31 cellular contexts compared by ENCODE assay signal in genomic region chr21:39588884-39589283, GRCh38. TPM values are rescaled to one million over a fixed set of nuclear protein-coding genes. Genes with fewer than 3 reads are reported as not detected.
"Had no signal": no experiment of that assay in that cellular context is flagged by ENCODE, and none has a peak within 500 bp of the region (broad histone marks: within the 10 kb centered on the region; RNA-seq: fewer than 3 reads in every experiment).

No MANE protein-coding gene starts in this region.

- H3K79me2 ChIP-seq: parathyroid adenoma had no signal

- H3K9ac ChIP-seq: neural progenitor cell, parathyroid adenoma had no signal

- DNase-seq: natural killer cell; occipital lobe; ovary; posterior cingulate gyrus; psoas muscle; right cardiac atrium; spleen; stimulated activated CD4-positive, alpha-beta T cell treated with anti-CD3 and anti-CD28 coated beads, Interleukin-12 subunit alpha, Interleukin-12 subunit beta, amount 100 ng/mL, for 4 hours; stimulated activated CD4-positive, alpha-beta T cell treated with anti-CD3 and anti-CD28 coated beads, Interleukin-1b, Interleukin-23, amount 100 ng/mL, for 48 hours; stimulated activated CD4-positive, alpha-beta T cell treated with anti-CD3 and anti-CD28 coated beads, Interleukin-4, amount 100 ng/mL, for 1 hour; stimulated activated CD4-positive, alpha-beta T cell treated with anti-CD3 and anti-CD28 coated beads, Interleukin-4, amount 100 ng/mL, for 4 hours; stimulated activated CD8-positive, alpha-beta memory T cell treated with anti-CD3 and anti-CD28 coated beads, Interleukin-4, amount 100 ng/mL, for 48 hours; stimulated activated naive CD4-positive, alpha-beta T cell; stimulated activated naive CD8-positive, alpha-beta T cell treated with anti-CD3 and anti-CD28 coated beads, Interleukin-15, amount 100 ng/mL, for 72 hours; stimulated activated naive CD8-positive, alpha-beta T cell treated with anti-CD3 and anti-CD28 coated beads, Interleukin-15, Interleukin-2, amounts not matched to agents 100 U/mL and 50 U/mL, for 24 hours; substantia nigra; testis; tibial artery; transverse colon; upper lobe of right lung; uterus had no signal

- H3K4me1 Mint-ChIP-seq: natural killer cell; neural progenitor cell; stimulated activated memory B cell treated with anti-CD40 and anti-IgM and Interleukin-4, amounts not matched to agents 10 μg/mL and 1 μg/mL and 100 μg/mL, for 72 hours; stimulated activated naive CD8-positive, alpha-beta T cell treated with anti-CD3 and anti-CD28 coated beads, Interleukin-15, amount 100 ng/mL, for 72 hours had no signal

- H3K27ac ChIP-seq: neural progenitor cell, ovary, parathyroid adenoma, psoas muscle, skin epidermis, spleen, suprapubic skin, testis, tibial artery, transverse colon, upper lobe of right lung, uterus had no signal

- H2AFZ ChIP-seq: neural progenitor cell, parathyroid adenoma had no signal

- H3K9me3 ChIP-seq: ovary, psoas muscle, suprapubic skin, tibial artery, upper lobe of right lung, uterus had no signal

- H3K27ac Mint-ChIP-seq: natural killer cell; nephron; neural progenitor cell; progenitor cell of endocrine pancreas; stimulated activated memory B cell treated with anti-CD40 and anti-IgM and Interleukin-4, amounts not matched to agents 10 μg/mL and 1 μg/mL and 100 μg/mL, for 72 hours; stimulated activated naive CD8-positive, alpha-beta T cell treated with anti-CD3 and anti-CD28 coated beads, Interleukin-15, amount 100 ng/mL, for 72 hours; type B pancreatic cell had no signal

- H3K4me1 ChIP-seq: neural progenitor cell, parathyroid adenoma, psoas muscle, spleen, suprapubic skin, testis, tibial artery, transverse colon, upper lobe of right lung, uterus had no signal

- H3K4me2 ChIP-seq: neural progenitor cell, smooth muscle cell had no signal

- H3K9me3 Mint-ChIP-seq: stimulated activated naive CD8-positive, alpha-beta T cell treated with anti-CD3 and anti-CD28 coated beads, Interleukin-15, amount 100 ng/mL, for 72 hours had no signal

- H3K27me3 Mint-ChIP-seq: progenitor cell of endocrine pancreas; stimulated activated memory B cell treated with anti-CD40 and anti-IgM and Interleukin-4, amounts not matched to agents 10 μg/mL and 1 μg/mL and 100 μg/mL, for 72 hours; type B pancreatic cell had no signal

- H3K27me3 ChIP-seq: neural progenitor cell, ovary, spleen, suprapubic skin, testis, tibial artery, transverse colon, upper lobe of right lung, uterus had no signal

- H3K36me3 ChIP-seq: neural progenitor cell, ovary, spleen, suprapubic skin, tibial artery, transverse colon, upper lobe of right lung, uterus had no signal

- ATAC-seq: natural killer cell; psoas muscle; right cardiac atrium; sciatic nerve; stimulated activated memory B cell treated with anti-CD40 and anti-IgM and Interleukin-4, amounts not matched to agents 10 μg/mL and 1 μg/mL and 100 μg/mL, for 72 hours; stimulated activated naive CD8-positive, alpha-beta T cell treated with anti-CD3 and anti-CD28 coated beads, Interleukin-15, amount 100 ng/mL, for 72 hours; stimulated activated naive CD8-positive, alpha-beta T cell treated with anti-CD3 and anti-CD28 coated beads, Interleukin-15, Interleukin-2, amounts not matched to agents 100 U/mL and 50 U/mL, for 24 hours; upper lobe of right lung had no signal

- H3K4me3 Mint-ChIP-seq: natural killer cell; nephron; neural progenitor cell; stimulated activated memory B cell treated with anti-CD40 and anti-IgM and Interleukin-4, amounts not matched to agents 10 μg/mL and 1 μg/mL and 100 μg/mL, for 72 hours; stimulated activated naive CD8-positive, alpha-beta T cell treated with anti-CD3 and anti-CD28 coated beads, Interleukin-15, amount 100 ng/mL, for 72 hours; type B pancreatic cell had no signal

- H3K36me3 Mint-ChIP-seq: natural killer cell; stimulated activated memory B cell treated with anti-CD40 and anti-IgM and Interleukin-4, amounts not matched to agents 10 μg/mL and 1 μg/mL and 100 μg/mL, for 72 hours; type B pancreatic cell had no signal

- H3K4me3 ChIP-seq: neural progenitor cell, ovary, psoas muscle, skin epidermis, smooth muscle cell, spleen, suprapubic skin, testis, tibial artery, transverse colon, upper lobe of right lung, uterus had no signal

RNA-seq across cellular contexts. Expression of gene B3GALT5, which starts 23.9 kb away (rescaled TPM):
- total RNA-seq: sciatic nerve, upper lobe of right lung had no signal
